In the genomic region with DNA sequence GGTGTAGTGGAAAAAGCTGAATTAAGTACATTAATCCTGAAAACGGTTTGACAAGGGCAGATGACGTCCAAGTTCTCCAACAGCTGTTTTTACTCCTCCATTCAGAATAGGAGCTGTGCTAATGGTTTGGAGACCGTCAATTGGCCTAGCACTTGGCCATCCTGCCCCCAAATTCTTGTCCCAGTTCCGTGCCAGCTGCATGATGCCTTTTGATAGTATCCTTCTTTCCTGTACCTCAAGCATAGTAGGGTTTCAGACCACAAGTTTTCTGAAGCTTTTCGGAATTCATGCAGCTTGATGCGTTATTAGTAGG, we compare ENCODE assay signal across 8 cellular contexts. TPM values are rescaled to one million over a fixed set of nuclear protein-coding genes. Genes with fewer than 3 reads are reported as not detected.
A peak's percentile ranks its signal among the peaks of the same experiment; 100 is the strongest.
DNase-seq lines count a peak whose midpoint lies in the region; ATAC-seq, FAIRE-seq and TF ChIP-seq lines count a peak whose summit lies in the region.

No MANE protein-coding gene starts in this region.

- ATAC-seq in HG03025 (IDR thresholded peaks at IDR 0.05; ENCODE audit: low FRiP score, unreplicated experiment), result no peak

- peak overlapping the region; percentile 72 for H3K27ac Mint-ChIP-seq in activated naive CD4-positive, alpha-beta T cell treated with anti-CD3 and anti-CD28 coated beads for 36 hours

- no peak overlapping the region for H3K56ac ChIP-seq in H1 (replicated peaks; ENCODE audit: insufficient read length, low read depth, low read length)

- H3K36me3 Mint-ChIP-seq in activated naive CD4-positive, alpha-beta T cell treated with anti-CD3 and anti-CD28 coated beads for 36 hours (ENCODE audit: low read depth), result no peaks in the 10 kb centered on the region

- no peak overlapping the region for H3K18ac ChIP-seq in H1 (ENCODE audit: extremely low read depth, low read length)

- H3K9me3 ChIP-seq in OCI-LY7 (ENCODE audit: low read length) (no peaks in the 10 kb centered on the region), H1 (ENCODE audit: insufficient read depth in 2 of 2, low read depth in 1 of 2, low read length in 1 of 2) (no peaks in the 10 kb centered on the region), muscle layer of colon (ENCODE audit: low read length) (no peaks in the 10 kb centered on the region)

- peaks cover 10% of the 10 kb centered on the region for H3K23me2 ChIP-seq in H1 (ENCODE audit: low read depth, low read length)

- H3K9ac ChIP-seq in H1 (replicated peaks in 1 of 4; ENCODE audit: extremely low read depth in 1 of 4, low read depth in 3 of 4, low read length in 3 of 4) (peak overlapping the region in 2 of 4 experiments; percentile 33 to 67; a peak in 1 of 7 replicates), muscle layer of colon (ENCODE audit: low read length) (peak overlapping the region; percentile 85)

- TF ChIP-seq CTCF in OCI-LY7 (conservative IDR thresholded peaks at IDR 0.05; ENCODE audit: low read length), result no peak
- TF ChIP-seq CTCF in H1 (IDR thresholded peaks at IDR 0.05; ENCODE audit: control extremely low read depth in 1 of 3, insufficient read depth in 1 of 3, low read depth in 1 of 3, low read length in 3 of 3), result no peak

- no peak overlapping the region for H4K8ac ChIP-seq in H1 (ENCODE audit: extremely low read depth, insufficient read depth, low read length)

- no peak overlapping the region for H2BK12ac ChIP-seq in H1 (ENCODE audit: low read depth, low read length)

- no peak overlapping the region for H2BK20ac ChIP-seq in H1 (ENCODE audit: low read length)

- H3K79me2 ChIP-seq in OCI-LY7 (ENCODE audit: insufficient read depth, low read depth, low read length) (no peaks in the 10 kb centered on the region), H1 (ENCODE audit: control insufficient read depth in 1 of 2, insufficient read depth in 2 of 2, low read length in 2 of 2) (no peaks in the 10 kb centered on the region)

- no peak overlapping the region for H4K5ac ChIP-seq in H1 (ENCODE audit: insufficient read length, low read depth, low read length)

- H3K4me3 Mint-ChIP-seq in activated naive CD4-positive, alpha-beta T cell treated with anti-CD3 and anti-CD28 coated beads for 36 hours, result peak overlapping the region; percentile 90

- no peak overlapping the region for H3K14ac ChIP-seq in H1 (ENCODE audit: insufficient read length)

- H3K27me3 Mint-ChIP-seq in activated naive CD4-positive, alpha-beta T cell treated with anti-CD3 and anti-CD28 coated beads for 36 hours (ENCODE audit: low read depth), result no peaks in the 10 kb centered on the region

- TF ChIP-seq EP300 in H1 (IDR thresholded peaks at IDR 0.05; ENCODE audit: borderline replicate concordance in 1 of 2, low read depth in 2 of 2, low read length in 2 of 2), result no peak

- H2AFZ ChIP-seq in OCI-LY7 (ENCODE audit: low read length) (peak overlapping the region; percentile 51; the same call in 1 of the 2 replicates), H1 (ENCODE audit: low read length) (peak overlapping the region; percentile 98)

- H3K4me3 ChIP-seq in OCI-LY7 (ENCODE audit: low read depth, low read length, poor library complexity, severe bottlenecking), result peak overlapping the region; percentile 66
- H3K4me3 ChIP-seq in H1 (ENCODE audit: extremely low read depth in 1 of 4, insufficient read depth in 2 of 4, low read depth in 3 of 4, low read length in 4 of 4), result peak overlapping the region; percentile 46 to 80 (median 48); a peak in 6 of 8 replicates
- H3K4me3 ChIP-seq in muscle layer of colon (ENCODE audit: low read depth in 1 of 2, low read length in 2 of 2), result peak overlapping the region; percentile 45 to 98

- H3K27ac ChIP-seq in OCI-LY7 (ENCODE audit: low read depth, low read length, poor library complexity, severe bottlenecking) (no peak overlapping the region), H1 (ENCODE audit: low read depth, low read length) (no peak overlapping the region), muscle layer of colon (ENCODE audit: low read depth, low read length) (peak overlapping the region; percentile 4)

- no peaks in the 10 kb centered on the region for H3K4me1 ChIP-seq in OCI-LY7 (ENCODE audit: insufficient read depth, low read length, poor library complexity, severe bottlenecking)
- H3K4me1 ChIP-seq in H1 (replicated peaks in 1 of 4; ENCODE audit: control insufficient read depth in 3 of 4, insufficient read depth in 4 of 4, low read length in 3 of 4), result peaks cover 2 to 9% (median 6%) of the 10 kb centered on the region in 4 experiments; a peak in 5 of 7 replicates
- peaks cover 7% of the 10 kb centered on the region for H3K4me1 ChIP-seq in muscle layer of colon (ENCODE audit: insufficient read depth, low read length)

- DNase-seq in activated naive CD4-positive, alpha-beta T cell treated with anti-CD3 and anti-CD28 coated beads for 36 hours, result peak; percentile 22
- no peak for DNase-seq in activated naive CD4-positive, alpha-beta T cell (lab: John Stamatoyannopoulos, UW)
- DNase-seq in OCI-LY7 (ENCODE audit: low spot score), result no peak
- DNase-seq in H1 (ENCODE audit: low read depth in 1 of 2, low spot score in 2 of 2), result no peak
- no peak for DNase-seq in DMS53 treated with DMSO at 0.1 percent for 48 hours (lab: John Stamatoyannopoulos, UW; ENCODE audit: unreplicated experiment)
- DNase-seq in HT-29 (ENCODE audit: low spot score), result no peak

- H2BK5ac ChIP-seq in H1 (ENCODE audit: low read depth, low read length), result 0 out of 2 replicates have a peak overlapping the region, but pooled peaks have one; percentile 2

- H3K36me3 ChIP-seq in OCI-LY7 (ENCODE audit: insufficient read depth, low read length) (no peaks in the 10 kb centered on the region), H1 (ENCODE audit: control insufficient read depth in 2 of 4, insufficient read depth in 4 of 4, low read length in 3 of 4) (no peaks in the 10 kb centered on the region), muscle layer of colon (ENCODE audit: insufficient read depth, low read length) (no peaks in the 10 kb centered on the region)

- H4K20me1 ChIP-seq in OCI-LY7 (ENCODE audit: insufficient read depth, low read length), result no peaks in the 10 kb centered on the region
- H4K20me1 ChIP-seq in H1 (replicated peaks in 1 of 2; ENCODE audit: control insufficient read depth in 1 of 2, insufficient read depth in 2 of 2, low read length in 2 of 2), result no peaks in the 10 kb centered on the region

- intact Hi-C loops in activated naive CD4-positive, alpha-beta T cell treated with anti-CD3 and anti-CD28 coated beads for 36 hours (cut with micrococcal nuclease), result loop anchor here (1.0 to 5.0 kb wide), 5 partner anchors 37 to 481 kb away; a partner anchor contains a TSS
- intact Hi-C loops in OCI-LY7 (cut with micrococcal nuclease; ENCODE audit: unreplicated experiment), result no loop called here

- BruUV-seq in OCI-LY7 (replicated peaks; lab: Mats Ljungman, UMichigan), result no TSS peak

- H4K91ac ChIP-seq in H1 (replicated peaks; ENCODE audit: insufficient read length, low read length), result no peak overlapping the region

- no peak for FAIRE-seq in H1 (lab: Jason Lieb, UNC)

- CTCF ChIA-PET in activated naive CD4-positive, alpha-beta T cell treated with anti-CD3 and anti-CD28 coated beads for 36 hours (lab: Charles Lee), result interaction anchor here (0.6 to 1.8 kb wide), 5 partner anchors 44 to 1720 kb away, joined by 3 to 6 read pairs (median 3); no protein-coding TSS in a partner anchor
- CTCF ChIA-PET in OCI-LY7 (lab: Charles Lee; ENCODE audit: unreplicated experiment) (interaction anchor here (0.7 kb wide), 1 partner anchor 63 kb away, joined by 3 read pairs; no protein-coding TSS in a partner anchor), H1 (lab: Charles Lee; ENCODE audit: partially characterized antibody) (interaction anchor here (0.7 to 1.9 kb wide), 12 partner anchors 11 to 173 kb away, joined by 3 to 7 read pairs (median 3); no protein-coding TSS in a partner anchor)

- peaks cover 13% of the 10 kb centered on the region for H3K4me1 Mint-ChIP-seq in activated naive CD4-positive, alpha-beta T cell treated with anti-CD3 and anti-CD28 coated beads for 36 hours (ENCODE audit: low read depth)

- WGBS in H1 (ENCODE audit: extremely low coverage in 1 of 2, insufficient coverage in 1 of 2, insufficient read length in 1 of 2, insufficient replicate concordance in 2 of 2, low coverage in 1 of 2, low lambda C conversion rate in 2 of 2, missing lambda C conversion rate in 1 of 2), 2 experiments, result 72% methylated on average over 6 of the region's 6 CpGs; no CpG with 5 or more reads in 1 of the 2 experiments

- no peak overlapping the region for H3K23ac ChIP-seq in H1 (ENCODE audit: insufficient read length)

- H3K79me1 ChIP-seq in H1 (ENCODE audit: low read depth, low read length), result no peaks in the 10 kb centered on the region

- H2BK120ac ChIP-seq in H1 (replicated peaks; ENCODE audit: low read depth, low read length), result no peak overlapping the region

- no peak for TF ChIP-seq POLR2A in H1 (IDR thresholded peaks at IDR 0.05; ENCODE audit: control extremely low read depth in 1 of 2, low read depth in 2 of 2, low read length in 2 of 2)

- TF ChIP-seq RAD21 in H1 (IDR thresholded peaks at IDR 0.05 in 1 of 2, conservative IDR thresholded peaks at IDR 0.05 in 1 of 2; ENCODE audit: low read depth in 2 of 2, low read length in 2 of 2), result no peak

- H3K4me2 ChIP-seq in OCI-LY7 (ENCODE audit: low read length) (peak overlapping the region; percentile 65), H1 (ENCODE audit: insufficient read depth in 1 of 2, low read depth in 2 of 2, low read length in 2 of 2) (peak overlapping the region; percentile 64 to 79)

- no peak overlapping the region for H2AK5ac ChIP-seq in H1 (ENCODE audit: low read depth, low read length)

- no peaks in the 10 kb centered on the region for H3K27me3 ChIP-seq in H1 (replicated peaks in 1 of 4; ENCODE audit: control insufficient read depth in 3 of 4, extremely low read depth in 1 of 4, insufficient read depth in 3 of 4, low read length in 3 of 4)
- H3K27me3 ChIP-seq in muscle layer of colon (ENCODE audit: control insufficient read depth in 1 of 2, insufficient read depth in 2 of 2, low read length in 2 of 2), result no peaks in the 10 kb centered on the region

- H3K9me3 Mint-ChIP-seq in activated naive CD4-positive, alpha-beta T cell treated with anti-CD3 and anti-CD28 coated beads for 36 hours, result no peaks in the 10 kb centered on the region

- H3K4ac ChIP-seq in H1 (replicated peaks; ENCODE audit: insufficient read length, low read depth, low read length), result no peak overlapping the region

- POLR2A ChIA-PET in OCI-LY7 (lab: Charles Lee) (no interaction called here), H1 (lab: Charles Lee; ENCODE audit: partially characterized antibody) (interaction anchor here (0.6 to 2.7 kb wide), 12 partner anchors 10 to 480 kb away, joined by 3 to 12 read pairs (median 6); a partner anchor contains a TSS)

- no peak overlapping the region for H2BK15ac ChIP-seq in H1 (ENCODE audit: low read length)

- H3K9me2 ChIP-seq in OCI-LY7 (ENCODE audit: insufficient read depth, low read length), result no peaks in the 10 kb centered on the region

RNA-seq across cellular contexts. Expression of a gene that starts 0.6 kb away (rescaled TPM):
- 10 to 100 TPM; 15.9 to 16.5 TPM for total RNA-seq in activated naive CD4-positive, alpha-beta T cell treated with anti-CD3 and anti-CD28 coated beads for 36 hours
- total RNA-seq in OCI-LY7 (2014; rRNA removed; shearing (Covaris generic)), result 6.2 and 7.4 TPM in 2 replicates
- total RNA-seq in OCI-LY7 (2022), result 18.2 and 20.4 TPM in 2 replicates
- total RNA-seq in H1 (2021; fragmentation: NEBNext Ultra II Directional; extraction: Animal tissue kit (Norgen Biotek cat#: 25700)), result 43.3 and 47.6 TPM in 2 replicates
- 8.5 and 12.7 TPM in 2 replicates for polyA plus RNA-seq in H1 (2011; rRNA removed)
- polyA plus RNA-seq in H1 (2011; cell fraction: cytosol; rRNA removed), result 20.1 TPM
- 27.8 TPM for polyA plus RNA-seq in H1 (2011; cell fraction: nucleus; rRNA removed)
- polyA plus RNA-seq in H1 (2012, experiment 1 of 2), result 19.0 to 35.6 TPM (median 24.7 TPM) in 4 replicates
- 3.8 TPM for polyA plus RNA-seq in H1 (2012, experiment 2 of 2)
- 58.5 TPM for polyA plus RNA-seq in H1 (2013, experiment 1 of 2)
- 65.0 TPM for polyA plus RNA-seq in H1 (2013, experiment 2 of 2)
- polyA minus RNA-seq in H1 (2011; rRNA and poly(A)+ RNA removed), result 35.6 and 51.0 TPM in 2 replicates
- 24.7 TPM for polyA minus RNA-seq in H1 (2011; cell fraction: cytosol; rRNA and poly(A)+ RNA removed)
- polyA minus RNA-seq in H1 (2011; cell fraction: nucleus; rRNA and poly(A)+ RNA removed), result 44.9 TPM
- total RNA-seq in HT-29 (2014; rRNA removed; shearing (Covaris generic)), result 81.4 and 91.1 TPM in 2 replicates
